8 cellular contexts compared by ENCODE assay signal in the genomic region with DNA sequence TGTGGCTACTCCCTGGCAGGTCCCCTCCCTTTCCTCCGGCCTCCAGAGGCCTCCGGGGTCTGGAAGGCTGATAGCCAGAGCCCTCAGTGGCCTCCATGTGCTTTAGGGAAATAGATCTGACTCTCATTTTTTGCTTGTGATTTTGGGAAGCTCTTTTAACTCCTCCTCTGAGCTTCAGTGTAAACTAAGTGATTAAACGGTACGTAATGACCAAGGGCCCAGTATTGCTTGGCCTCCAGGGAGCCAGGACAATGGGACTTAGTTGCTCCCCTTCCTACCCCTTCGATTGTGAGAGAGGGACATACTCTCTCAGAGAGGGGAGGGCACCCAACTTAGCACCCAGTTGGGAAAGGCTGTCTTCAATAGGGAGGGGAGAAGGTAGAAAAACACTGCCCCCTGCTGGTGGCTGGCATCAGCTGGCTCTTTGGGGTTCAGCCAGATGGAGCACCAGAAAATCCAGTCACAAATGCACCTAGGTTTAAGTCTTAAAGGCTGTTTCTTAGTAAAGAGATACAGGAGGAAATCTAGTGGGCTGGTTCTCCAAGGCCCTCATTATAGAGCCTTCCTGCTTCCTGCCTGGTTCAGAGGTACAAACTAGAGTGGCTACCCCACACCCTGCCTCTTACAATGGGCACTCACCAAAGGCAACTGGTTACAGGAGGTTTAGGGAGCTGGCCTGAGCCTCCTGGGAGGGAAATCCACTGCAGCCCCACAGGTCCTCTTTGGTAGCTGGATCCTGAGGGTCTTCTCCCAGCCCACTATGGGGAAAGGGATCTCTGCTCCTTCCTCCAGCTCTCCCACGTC. TPM values are rescaled to one million over a fixed set of nuclear protein-coding genes. Genes with fewer than 3 reads are reported as not detected.
A peak's percentile ranks its signal among the peaks of the same experiment; 100 is the strongest.
DNase-seq lines count a peak whose midpoint lies in the region; ATAC-seq, FAIRE-seq and TF ChIP-seq lines count a peak whose summit lies in the region.

No MANE protein-coding gene starts in this region.

- no peaks in the 10 kb centered on the region for H3K4me1 ChIP-seq in right lobe of liver

- intact Hi-C loops in right lobe of liver (cut with DNase I) = loop anchor here in 1 of 2 donors (5.0 kb wide), 1 partner anchor 91 kb away; no protein-coding TSS in a partner anchor

- H3K9me3 ChIP-seq in right lobe of liver = no peaks in the 10 kb centered on the region

- DNase-seq in ACHN (peak; percentile 70), GM19239 (ENCODE audit: insufficient read length, low spot score) (peak; percentile 68), NCI-H460 (ENCODE audit: extremely low read depth, low read depth) (peak; percentile 72), coronary artery (ENCODE audit: low spot score) (peak; percentile 82), right lobe of liver (peak; percentile 71 to 82 (median 72))
- peak; percentile 91 for DNase-seq in activated CD4-positive, alpha-beta T cell treated with anti-CD3 and anti-CD28 coated beads, Interleukin-2, amount 50 U/mL, for 1 hour
- DNase-seq in stimulated activated CD8-positive, alpha-beta memory T cell treated with anti-CD3 and anti-CD28 coated beads, Interleukin-12 subunit alpha, Interleukin-12 subunit beta, amount 100 ng/mL, for 1 hour (ENCODE audit: low read depth) = peak; percentile 85

- FAIRE-seq in GM19239 (lab: Jason Lieb, UNC) = peak; percentile 40

- H3K4me3 ChIP-seq in coronary artery = no peak overlapping the region
- H3K4me3 ChIP-seq in right lobe of liver = no peak overlapping the region

- 29% methylated on average over 4 of the region's 6 CpGs for WGBS in right lobe of liver (ENCODE audit: insufficient coverage, low coverage, low lambda C conversion rate, missing lambda C conversion rate)

- peaks cover 0 to 53% (median 18%) of the 10 kb centered on the region in 4 donors for H3K36me3 ChIP-seq in right lobe of liver

- H3K27me3 ChIP-seq in right lobe of liver = no peaks in the 10 kb centered on the region

- ATAC-seq in right lobe of liver (peak; percentile 55 to 74 (median 70)), GM21786 (IDR thresholded peaks at IDR 0.05; ENCODE audit: unreplicated experiment) (no peak)

- TF ChIP-seq CTCF in coronary artery (IDR thresholded peaks at IDR 0.05) = peak; percentile 91
- TF ChIP-seq CTCF in right lobe of liver (IDR thresholded peaks at IDR 0.05) = peak; percentile 89 to 93 (median 91)

- no peak for TF ChIP-seq POLR2A in right lobe of liver (IDR thresholded peaks at IDR 0.05)

- H3K27ac ChIP-seq in coronary artery (no peak overlapping the region), right lobe of liver (no peak overlapping the region)

- in situ Hi-C loops in ACHN (cut with HindIII; ENCODE audit: low pct_ligation_motif_present, low pct_unique_long_range_greater_than_20kb, low sequenced_read_pairs) = no loop called here

RNA-seq across cellular contexts. Expression of a gene that starts 28.6 kb away (rescaled TPM):
- total RNA-seq in NCI-H460 (2014; rRNA removed; shearing (Covaris generic)) = 101 and 114 TPM in 2 replicates
- polyA plus RNA-seq in NCI-H460 (2014; cell fraction: nucleus; rRNA removed) = 93.2 and 99.4 TPM in 2 replicates
- 10 to 100 TPM; 18.4 to 29.3 (median 24.4) TPM for total RNA-seq in right lobe of liver

RNA-seq across cellular contexts. Expression of a gene that starts 51.7 kb away (rescaled TPM):
- 14.1 and 15.5 TPM in 2 replicates for total RNA-seq in NCI-H460 (2014; rRNA removed; shearing (Covaris generic))
- polyA plus RNA-seq in NCI-H460 (2014; cell fraction: nucleus; rRNA removed) = 9.2 and 10.9 TPM in 2 replicates
- 1 to 10 TPM; 2.8 to 5.6 (median 4.0) TPM for total RNA-seq in right lobe of liver
